ENCODE assay signal across 23 cellular contexts in the genomic region with DNA sequence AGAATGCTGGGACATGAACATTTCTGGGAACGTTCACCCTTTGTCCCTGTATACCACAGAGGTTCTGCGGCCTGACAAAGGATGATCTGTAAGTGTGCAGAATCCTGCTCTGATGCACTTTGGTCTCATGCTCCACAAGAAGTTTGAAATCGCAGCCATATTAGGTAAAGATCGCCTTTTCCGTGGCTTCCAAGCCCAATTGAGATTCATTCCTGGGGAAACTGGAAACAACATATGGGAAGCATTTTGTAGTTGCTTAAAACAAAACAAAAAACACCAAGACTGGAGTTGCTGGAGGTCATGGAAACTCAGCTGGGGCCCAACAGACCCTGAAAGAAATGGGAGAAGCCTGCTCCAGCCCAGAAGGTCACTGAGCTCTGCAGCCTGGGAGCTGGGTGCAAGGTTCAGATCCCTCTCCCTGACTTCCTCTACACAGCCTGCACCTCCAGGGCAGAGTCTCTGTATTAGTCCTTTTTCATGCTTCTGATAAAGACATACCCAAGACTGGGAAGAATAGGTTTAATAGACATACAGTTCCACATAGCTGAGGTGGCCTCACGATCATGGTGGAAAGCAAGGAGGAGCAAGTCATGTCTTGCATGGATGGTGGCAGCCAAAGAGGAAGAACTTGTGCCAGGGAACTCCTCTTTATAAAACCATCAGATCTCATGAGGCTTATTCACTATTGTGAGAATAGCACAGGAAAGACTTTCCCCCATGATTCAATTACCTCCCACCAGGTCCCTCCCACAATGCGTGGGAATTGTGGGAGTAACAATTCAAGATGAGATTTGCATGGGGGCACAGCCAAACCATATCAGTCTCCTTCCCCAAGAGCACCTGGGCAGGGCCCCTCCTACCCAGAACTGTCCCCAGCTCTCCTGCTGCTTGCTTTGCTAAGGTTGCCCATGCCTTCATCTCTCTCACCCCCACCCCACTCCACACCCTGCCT.
DNase-seq lines count a peak whose midpoint lies in the region; ATAC-seq, FAIRE-seq and TF ChIP-seq lines count a peak whose summit lies in the region.
"Had no signal": no experiment of that assay in that cellular context is flagged by ENCODE, and none has a peak within 500 bp of the region (broad histone marks: within the 10 kb centered on the region; RNA-seq: fewer than 3 reads in every experiment).

No MANE protein-coding gene starts in this region.

- CTCF ChIA-PET in HEK293 (lab: Yijun Ruan, JAX) = interaction anchor here (0.6 kb wide), 1 partner anchor 32 kb away, joined by 3 read pairs; no protein-coding TSS in a partner anchor

- POLR2A ChIA-PET in HEK293 (lab: Yijun Ruan, JAX) = interaction anchor here (0.6 kb wide), 1 partner anchor 56 kb away, joined by 3 read pairs; no protein-coding TSS in a partner anchor

- WGBS in small intestine, 3 donors = 85 to 86% (median 85%) methylated on average over 7 of the region's 7 CpGs

- H3K4me3 ChIP-seq in HEK293 (ENCODE audit: low read depth, low read length) = no peak overlapping the region
- H3K4me3 ChIP-seq in bronchial epithelial cell (ENCODE audit: low read depth, low read length) = no peak overlapping the region
- H3K4me3 ChIP-seq in small intestine (ENCODE audit: low read depth in 1 of 2, low read length in 2 of 2) = no peak overlapping the region
- H3K4me3 ChIP-seq: SJSA1 had no signal

- FAIRE-seq in bronchial epithelial cell (lab: Jason Lieb, UNC) = peak; percentile 64
- FAIRE-seq in small intestine (lab: Jason Lieb, UNC) = no peak
- FAIRE-seq: H54 had no signal

- H3K9me3 ChIP-seq in HEK293 (ENCODE audit: control insufficient read depth, insufficient read depth, low read depth, low read length) = no peaks in the 10 kb centered on the region
- H3K9me3 ChIP-seq in small intestine (ENCODE audit: control insufficient read depth, low read depth) = no peaks in the 10 kb centered on the region

- DNase-seq in NCI-H748 (lab: John Stamatoyannopoulos, UW; ENCODE audit: unreplicated experiment) (peak; percentile 89), bronchial epithelial cell (ENCODE audit: low read depth) (peak; percentile 66), small intestine (peak; percentile 14)
- DNase-seq: C1 segment of cervical spinal cord; CD4-positive, alpha-beta memory T cell; COR-L47; DMS53; IMR-90; KG1; MM.1S; NCI-H187; NCI-H2081 treated with DMSO at 0.1 percent for 48 hours; NCI-H2171; NCI-H226; NCI-H510A; NCI-H774; Right ventricle myocardium superior had no signal

- ATAC-seq in HG02678 (IDR thresholded peaks at IDR 0.05; ENCODE audit: unreplicated experiment) (no peak), GM19328 (IDR thresholded peaks at IDR 0.05; ENCODE audit: unreplicated experiment) (no peak), HG03432 (IDR thresholded peaks at IDR 0.05; ENCODE audit: unreplicated experiment) (no peak)

- H3K36me3 ChIP-seq in HEK293 (ENCODE audit: control insufficient read depth in 2 of 2, insufficient read depth in 1 of 2, low read length in 2 of 2) = no peaks in the 10 kb centered on the region
- H3K36me3 ChIP-seq in bronchial epithelial cell (ENCODE audit: control insufficient read depth, insufficient read depth, low read length) = no peaks in the 10 kb centered on the region
- H3K36me3 ChIP-seq in small intestine (ENCODE audit: control insufficient read depth in 2 of 2, insufficient read depth in 2 of 2, low read length in 2 of 2) = no peaks in the 10 kb centered on the region
- H3K36me3 ChIP-seq: SJSA1 had no signal

- H3K27ac ChIP-seq in HEK293 (ENCODE audit: extremely low read depth, low read depth, low read length) = no peak overlapping the region
- H3K27ac ChIP-seq in small intestine (ENCODE audit: low read depth in 1 of 2, low read length in 1 of 2) = no peak overlapping the region
- H3K27ac ChIP-seq: SJSA1 had no signal

- TF ChIP-seq CTCF in HEK293 (tag by site-specific recombination; IDR thresholded peaks at IDR 0.05) (no peak), bronchial epithelial cell (IDR thresholded peaks at IDR 0.05; ENCODE audit: insufficient read depth, low read length, severe bottlenecking) (no peak)

- H3K4me1 ChIP-seq in HEK293 (ENCODE audit: control insufficient read depth, insufficient read depth, low read length) (no peaks in the 10 kb centered on the region), small intestine (ENCODE audit: control insufficient read depth in 2 of 2, insufficient read depth in 1 of 2, low read depth in 1 of 2, low read length in 1 of 2) (no peaks in the 10 kb centered on the region)
- H3K4me1 ChIP-seq: SJSA1 had no signal

- H3K27me3 ChIP-seq in bronchial epithelial cell (ENCODE audit: control insufficient read depth, insufficient read depth, low read length) (no peaks in the 10 kb centered on the region), small intestine (ENCODE audit: control insufficient read depth in 2 of 2, insufficient read depth in 2 of 2, low read length in 2 of 2) (peaks cover 0 to 4% of the 10 kb centered on the region in 2 donors)
- H3K27me3 ChIP-seq: SJSA1 had no signal

TF ChIP-seq in HEK293, 187 proteins besides CTCF, POLR2A, EP300 and RAD21:
- TF ChIP-seq ZNF76 (tag by site-specific recombination; IDR thresholded peaks at IDR 0.05; ENCODE audit: borderline replicate concordance, low read depth) (no peak), EGR2 (tag by site-specific recombination; IDR thresholded peaks at IDR 0.05; ENCODE audit: low read depth) (peak; percentile 85), ZNF184 (tag by site-specific recombination; IDR thresholded peaks at IDR 0.05) (no peak), ZNF654 (tag by site-specific recombination; IDR thresholded peaks at IDR 0.05; ENCODE audit: low read depth) (no peak), ZBTB20 (tag by site-specific recombination; IDR thresholded peaks at IDR 0.05) (no peak), ZNF350 (tag by site-specific recombination; IDR thresholded peaks at IDR 0.05) (no peak), GLI4 (tag by site-specific recombination; IDR thresholded peaks at IDR 0.05) (no peak), ZFP3 (tag by site-specific recombination; IDR thresholded peaks at IDR 0.05; ENCODE audit: low read depth) (no peak), ZFHX2 (tag by site-specific recombination; conservative IDR thresholded peaks at IDR 0.05) (peak; percentile 80), GLIS1 (tag by site-specific recombination; IDR thresholded peaks at IDR 0.05) (peak; percentile 7; the same call in 1 of the 2 replicates), ZFP69B (tag by site-specific recombination; IDR thresholded peaks at IDR 0.05) (no peak), ZNF155 (tag by site-specific recombination; IDR thresholded peaks at IDR 0.05) (no peak)
- TF ChIP-seq, protein P1, sequence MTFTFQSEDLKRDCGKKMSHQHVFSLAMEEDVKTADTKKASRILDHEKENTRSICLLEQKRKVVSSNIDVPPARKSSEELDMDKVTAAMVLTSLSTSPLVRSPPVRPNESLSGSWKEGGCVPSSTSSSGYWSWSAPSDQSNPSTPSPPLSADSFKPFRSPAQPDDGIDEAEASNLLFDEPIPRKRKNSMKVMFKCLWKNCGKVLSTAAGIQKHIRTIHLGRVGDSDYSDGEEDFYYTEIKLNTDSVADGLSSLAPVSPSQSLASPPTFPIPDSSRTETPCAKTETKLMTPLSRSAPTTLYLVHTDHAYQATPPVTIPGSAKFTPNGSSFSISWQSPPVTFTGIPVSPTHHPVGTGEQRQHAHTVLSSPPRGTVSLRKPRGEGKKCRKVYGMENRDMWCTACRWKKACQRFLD (tag by site-specific recombination; IDR thresholded peaks at IDR 0.05) = no peak
TF ChIP-seq in HEK293: peak in this region for 3.

Comparison
In these comparisons a context has a peak if more than half of its experiments do, and no peak if none do; other contexts are left out.
1. DNase-seq: peak in every context shown above with its lines; median percentile 89 in NCI-H748; 66 in bronchial epithelial cell; 14 in small intestine.